ENCODE assay signal across 36 cellular contexts in the genomic region with DNA sequence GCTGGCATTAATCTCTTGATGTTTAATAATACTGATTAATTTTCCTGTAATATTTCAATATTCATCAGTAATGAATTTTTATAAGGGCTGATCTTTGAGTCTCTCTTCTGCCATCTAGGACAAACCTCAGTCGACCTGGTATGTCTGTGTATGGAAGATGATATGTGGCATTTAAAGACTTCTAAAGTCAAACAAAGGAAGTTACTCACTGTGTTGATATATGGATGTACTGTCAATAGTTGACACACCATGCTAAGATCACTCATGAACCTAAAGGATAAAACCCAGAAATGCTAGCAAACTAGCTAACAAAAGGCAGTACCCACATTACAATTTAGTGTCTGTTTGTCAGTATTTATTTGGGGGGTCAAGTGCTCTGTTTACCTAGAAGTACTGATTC.
"Had no signal": no experiment of that assay in that cellular context is flagged by ENCODE, and none has a peak within 500 bp of the region (broad histone marks: within the 10 kb centered on the region; RNA-seq: fewer than 3 reads in every experiment).

No MANE protein-coding gene starts in this region.

- H3K36me3 ChIP-seq: MG63 had no signal

- H3K4me3 ChIP-seq: MG63 had no signal

- H3K9me3 ChIP-seq: MG63 had no signal

- DNase-seq: Kasumi-1, MG63, MM.1S, MV-4-11, NCI-H1048, NCI-H1092, NCI-H1092 treated with DMSO at 0.1 percent for 48 hours, NCI-H1105, NCI-H1105 treated with DMSO at 0.1 percent for 48 hours, NCI-H1417, NCI-H1417 treated with DMSO at 0.1 percent for 48 hours, NCI-H1436, NCI-H1436 treated with DMSO at 0.1 percent for 48 hours, NCI-H146, NCI-H1694, NCI-H1694 treated with DMSO at 0.1 percent for 48 hours, NCI-H187, NCI-H187 treated with DMSO at 0.1 percent for 48 hours, NCI-H1930, NCI-H2029, NCI-H2029 treated with DMSO at 0.1 percent for 48 hours, NCI-H2081, NCI-H2081 treated with DMSO at 0.1 percent for 48 hours, NCI-H2107, NCI-H2171, NCI-H2171 treated with DMSO at 0.1 percent for 48 hours, NCI-H2227 treated with DMSO at 0.1 percent for 48 hours, NCI-H226, NCI-H345, NCI-H446, NCI-H446 treated with DMSO at 0.1 percent for 48 hours, NCI-H510A, NCI-H510A treated with DMSO at 0.1 percent for 48 hours, NCI-H524, NCI-H524 treated with DMSO at 0.1 percent for 48 hours, NCI-H526 had no signal

- H3K27me3 ChIP-seq: MG63 had no signal
